ENCODE assay signal across 8 cellular contexts in the genomic region with DNA sequence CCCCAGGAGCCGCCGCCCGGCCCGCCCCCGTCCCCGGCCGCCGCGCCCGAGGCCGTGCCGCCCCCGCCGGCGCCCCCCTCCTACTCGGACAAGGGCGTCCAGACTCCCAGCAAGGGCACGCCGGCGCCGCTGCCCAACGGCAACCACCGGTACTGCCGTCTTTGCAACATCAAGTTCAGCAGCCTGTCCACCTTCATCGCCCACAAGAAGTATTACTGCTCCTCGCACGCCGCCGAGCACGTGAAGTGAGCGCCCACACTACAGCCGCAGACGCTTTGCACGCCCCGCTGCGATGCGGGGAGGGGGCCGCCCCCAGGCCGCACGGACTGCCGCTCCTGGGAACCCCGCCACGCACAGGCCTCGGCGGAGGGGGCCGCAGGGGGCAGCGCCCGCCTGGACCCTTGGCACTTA. TPM values are rescaled to one million over a fixed set of nuclear protein-coding genes. Genes with fewer than 3 reads are reported as not detected.
DNase-seq lines count a peak whose midpoint lies in the region; ATAC-seq and TF ChIP-seq lines count a peak whose summit lies in the region.

No MANE protein-coding gene starts in this region.

- H3K4me3 ChIP-seq in endodermal cell (ENCODE audit: low read length) = peak overlapping the region; percentile 71

- peak overlapping the region; percentile 84 for H3K27ac Mint-ChIP-seq in T-helper 2 cell treated with Interferon-gamma antibody and Interleukin-4, amounts not matched to agents 5 μg/mL and 100 μg/mL, for 36 hours
- no peak overlapping the region for H3K27ac Mint-ChIP-seq in endodermal cell
- peak overlapping the region in 1 of 2 donors; percentile 77 for H3K27ac Mint-ChIP-seq in natural killer cell

- peaks cover 3% of the 10 kb centered on the region for H3K27me3 Mint-ChIP-seq in T-helper 2 cell treated with Interferon-gamma antibody and Interleukin-4, amounts not matched to agents 5 μg/mL and 100 μg/mL, for 36 hours (ENCODE audit: low read depth)
- H3K27me3 Mint-ChIP-seq in endodermal cell (ENCODE audit: insufficient read depth) (peaks cover 11% of the 10 kb centered on the region), natural killer cell (ENCODE audit: low read depth in 2 of 2) (no peaks in the 10 kb centered on the region)

- H3K4me1 Mint-ChIP-seq in T-helper 2 cell treated with Interferon-gamma antibody and Interleukin-4, amounts not matched to agents 5 μg/mL and 100 μg/mL, for 36 hours (ENCODE audit: low read depth) = peaks cover 5% of the 10 kb centered on the region
- H3K4me1 Mint-ChIP-seq in endodermal cell = peaks cover 5% of the 10 kb centered on the region
- H3K4me1 Mint-ChIP-seq in natural killer cell = peaks cover 0 to 53% of the 10 kb centered on the region in 2 donors

- no peaks in the 10 kb centered on the region for H3K9me3 Mint-ChIP-seq in T-helper 2 cell treated with Interferon-gamma antibody and Interleukin-4, amounts not matched to agents 5 μg/mL and 100 μg/mL, for 36 hours
- no peaks in the 10 kb centered on the region for H3K9me3 Mint-ChIP-seq in endodermal cell
- H3K9me3 Mint-ChIP-seq in natural killer cell = no peaks in the 10 kb centered on the region

- peaks cover 5% of the 10 kb centered on the region for H3K36me3 ChIP-seq in endodermal cell (ENCODE audit: control insufficient read depth, insufficient read depth, low read length)

- no peak for TF ChIP-seq CTCF in endodermal cell (conservative IDR thresholded peaks at IDR 0.05)
- TF ChIP-seq CTCF in natural killer cell (IDR thresholded peaks at IDR 0.05) = no peak

- DNase-seq in GM03348 (ENCODE audit: low spot score) (peak; percentile 79), endodermal cell (peak; percentile 76), natural killer cell (no peak), NCI-H2227 (lab: John Stamatoyannopoulos, UW; ENCODE audit: unreplicated experiment) (no peak)
- no peak for DNase-seq in T-helper 2 cell treated with Interferon-gamma antibody and Interleukin-4, amounts not matched to agents 5 μg/mL and 100 μg/mL, for 36 hours (ENCODE audit: low spot score)

- H3K36me3 Mint-ChIP-seq in T-helper 2 cell treated with Interferon-gamma antibody and Interleukin-4, amounts not matched to agents 5 μg/mL and 100 μg/mL, for 36 hours (ENCODE audit: low read depth) = peaks cover 5% of the 10 kb centered on the region
- H3K36me3 Mint-ChIP-seq in endodermal cell (ENCODE audit: low read depth) (peaks cover 9% of the 10 kb centered on the region), natural killer cell (no peaks in the 10 kb centered on the region)

- ATAC-seq in HG02571 (IDR thresholded peaks at IDR 0.05; ENCODE audit: unreplicated experiment) = peak; percentile 8
- ATAC-seq in natural killer cell = peak in 1 of 3 donors; percentile 4
- ATAC-seq in GM19397 (IDR thresholded peaks at IDR 0.05; ENCODE audit: unreplicated experiment) = no peak
- no peak for ATAC-seq in GM19467 (IDR thresholded peaks at IDR 0.05; ENCODE audit: unreplicated experiment)

- no peaks in the 10 kb centered on the region for H3K9me3 ChIP-seq in endodermal cell (ENCODE audit: control insufficient read depth, low read length)

- 9 to 17% methylated on average over 19 to 46 of the region's 48 CpGs for WGBS in endodermal cell (ENCODE audit: insufficient coverage in 1 of 2, insufficient read length in 1 of 2), 2 experiments

- no peaks in the 10 kb centered on the region for H3K27me3 ChIP-seq in endodermal cell (ENCODE audit: control insufficient read depth, insufficient read depth, low read length, poor library complexity, severe bottlenecking)

- H3K27ac ChIP-seq in endodermal cell (ENCODE audit: low read depth, low read length) = no peak overlapping the region

- peak overlapping the region; percentile 69 for H3K4me3 Mint-ChIP-seq in T-helper 2 cell treated with Interferon-gamma antibody and Interleukin-4, amounts not matched to agents 5 μg/mL and 100 μg/mL, for 36 hours
- H3K4me3 Mint-ChIP-seq in endodermal cell = peak overlapping the region; percentile 58
- peak overlapping the region; percentile 55 for H3K4me3 Mint-ChIP-seq in natural killer cell

- H3K4me1 ChIP-seq in endodermal cell (ENCODE audit: control insufficient read depth, insufficient read depth, low read length) = peaks cover 23% of the 10 kb centered on the region

- no peak overlapping the region for H3K9ac ChIP-seq in endodermal cell (ENCODE audit: extremely low read depth, low read length, poor library complexity, severe bottlenecking)

- intact Hi-C loops in natural killer cell (cut with micrococcal nuclease) = no loop called here

RNA-seq across cellular contexts. Expression of a gene that starts 35.5 kb away (rescaled TPM):
- total RNA-seq in endodermal cell (10 to 100 TPM; 75.4 to 76.6 TPM), natural killer cell (100 to 1,000 TPM; 125 to 130 (median 126) TPM)
- polyA plus RNA-seq in endodermal cell (2013, experiment 1 of 2) = 68.2 TPM
- polyA plus RNA-seq in endodermal cell (2013, experiment 2 of 2) = 57.8 TPM

Comparison
In these comparisons a context has a peak if more than half of its experiments do, and no peak if none do; other contexts are left out.
1. DNase-seq: peak in GM03348 (single experiment) and endodermal cell (single experiment); none in T-helper 2 cell treated with Interferon-gamma antibody and Interleukin-4, amounts not matched to agents 5 μg/mL and 100 μg/mL, for 36 hours (single experiment), natural killer cell (single experiment) and NCI-H2227 (single experiment).
2. Peak in every context shown above with its lines, with median percentiles within 50 percentile points of each other: H3K4me3 Mint-ChIP-seq.